Comparison of ENCODE assay signal across 9 cellular contexts in the genomic region with DNA sequence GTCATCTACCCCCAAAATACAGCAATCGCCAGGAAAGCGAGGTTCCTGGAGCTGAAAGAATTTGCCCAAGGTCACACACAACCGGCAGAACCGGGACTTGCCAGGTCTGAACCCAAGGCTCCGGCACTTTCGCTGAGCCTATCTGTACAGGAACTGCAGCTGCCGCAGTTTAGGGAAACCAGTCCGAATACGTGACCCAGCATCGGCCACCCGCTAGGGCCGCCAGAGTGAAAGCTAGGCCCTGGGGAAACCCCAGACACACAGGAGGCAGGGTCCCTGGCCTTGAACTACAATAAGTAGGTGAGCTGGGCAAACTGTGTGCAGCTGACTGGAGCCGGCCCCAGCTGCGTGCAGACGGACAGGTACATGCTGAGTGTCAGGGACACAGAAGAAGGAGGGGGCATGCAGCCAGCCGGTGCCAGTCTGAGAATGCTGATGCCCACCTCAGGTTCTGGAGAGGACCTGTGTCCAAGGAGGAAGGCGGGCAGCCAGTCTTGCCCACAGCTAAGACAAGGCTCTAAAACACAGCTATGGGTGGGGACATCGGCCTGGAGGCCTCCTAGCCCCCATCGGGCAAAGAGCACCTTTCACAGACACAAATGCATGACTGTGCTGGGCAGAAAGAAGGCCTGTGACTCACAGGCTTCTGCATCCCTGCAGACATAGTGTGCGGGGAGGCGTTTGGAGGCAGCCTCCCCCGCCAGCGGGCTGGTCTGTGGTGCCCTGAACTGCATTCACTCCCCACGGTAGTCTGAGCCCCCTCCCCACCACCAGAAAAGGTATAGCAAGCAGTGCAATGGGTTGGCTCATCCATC.
DNase-seq lines count a peak whose midpoint lies in the region; ATAC-seq, FAIRE-seq and TF ChIP-seq lines count a peak whose summit lies in the region.
"Had no signal": no experiment of that assay in that cellular context is flagged by ENCODE, and none has a peak within 500 bp of the region (broad histone marks: within the 10 kb centered on the region; RNA-seq: fewer than 3 reads in every experiment).

No MANE protein-coding gene starts in this region.

- H3K4me1 Mint-ChIP-seq in natural killer cell treated with Interleukin-12 subunit alpha and Interleukin-12 subunit beta and Interleukin-15 and Interleukin-18, amount 100 ng/mL, for 72 hours (ENCODE audit: low read depth in 2 of 2) = peaks cover 32 to 34% of the 10 kb centered on the region in 2 donors

- H3K4me1 ChIP-seq in small intestine (ENCODE audit: control insufficient read depth in 2 of 2, insufficient read depth in 1 of 2, low read depth in 1 of 2, low read length in 1 of 2) = no peaks in the 10 kb centered on the region

- no peaks in the 10 kb centered on the region for H3K27me3 ChIP-seq in small intestine (ENCODE audit: control insufficient read depth in 2 of 2, insufficient read depth in 2 of 2, low read length in 2 of 2)

- H3K4me3 ChIP-seq in small intestine (ENCODE audit: low read depth in 1 of 2, low read length in 2 of 2) = no peak overlapping the region

- H3K9me3 Mint-ChIP-seq in natural killer cell treated with Interleukin-12 subunit alpha and Interleukin-12 subunit beta and Interleukin-15 and Interleukin-18, amount 100 ng/mL, for 72 hours = no peaks in the 10 kb centered on the region

- no peaks in the 10 kb centered on the region for H3K9me3 ChIP-seq in small intestine (ENCODE audit: control insufficient read depth, low read depth)

- ATAC-seq in GM18868 (IDR thresholded peaks at IDR 0.05; ENCODE audit: unreplicated experiment) (peak; percentile 61), HG02798 (IDR thresholded peaks at IDR 0.05; ENCODE audit: poor library complexity, unreplicated experiment) (peak; percentile 63), SK-N-SH treated with all-trans-retinoic acid at 6 μM for 48 hours (peak; percentile 73)
- ATAC-seq in natural killer cell treated with Interleukin-12 subunit alpha and Interleukin-12 subunit beta and Interleukin-15 and Interleukin-18, amount 100 ng/mL, for 72 hours = peak in 1 of 2 donors; percentile 34

- DNase-seq in natural killer cell treated with Interleukin-12 subunit alpha and Interleukin-12 subunit beta and Interleukin-15 and Interleukin-18, amount 100 ng/mL, for 72 hours (ENCODE audit: low spot score) = no peak
- DNase-seq in urothelium cell line (ENCODE audit: low spot score) = no peak
- no peak for DNase-seq in NK-92 treated with Interleukin-12 subunit alpha and Interleukin-12 subunit beta, amount 100 ng/mL, for 24 hours (lab: John Stamatoyannopoulos, UW)
- DNase-seq in small intestine = no peak
- DNase-seq in NCI-H2081 treated with DMSO at 0.1 percent for 48 hours (lab: John Stamatoyannopoulos, UW) = no peak

- FAIRE-seq in urothelium cell line (lab: Jason Lieb, UNC) = no peak
- FAIRE-seq in small intestine (lab: Jason Lieb, UNC) = no peak

- peak overlapping the region; percentile 23 to 58 for H3K27ac Mint-ChIP-seq in natural killer cell treated with Interleukin-12 subunit alpha and Interleukin-12 subunit beta and Interleukin-15 and Interleukin-18, amount 100 ng/mL, for 72 hours

- H3K27me3 Mint-ChIP-seq in natural killer cell treated with Interleukin-12 subunit alpha and Interleukin-12 subunit beta and Interleukin-15 and Interleukin-18, amount 100 ng/mL, for 72 hours = no peaks in the 10 kb centered on the region

- H3K4me3 Mint-ChIP-seq in natural killer cell treated with Interleukin-12 subunit alpha and Interleukin-12 subunit beta and Interleukin-15 and Interleukin-18, amount 100 ng/mL, for 72 hours = peak overlapping the region; percentile 77

- no peak overlapping the region for H3K27ac ChIP-seq in small intestine (ENCODE audit: low read depth in 1 of 2, low read length in 1 of 2)
- H3K27ac ChIP-seq: epithelial cell of prostate had no signal

- whole genome bisulfite sequencing in small intestine, 3 donors = 67 to 92% (median 74%) methylated on average over 24 of the region's 24 CpGs

- H3K36me3 ChIP-seq in small intestine (ENCODE audit: control insufficient read depth in 2 of 2, insufficient read depth in 2 of 2, low read length in 2 of 2) = no peaks in the 10 kb centered on the region

- no peaks in the 10 kb centered on the region for H3K36me3 Mint-ChIP-seq in natural killer cell treated with Interleukin-12 subunit alpha and Interleukin-12 subunit beta and Interleukin-15 and Interleukin-18, amount 100 ng/mL, for 72 hours

TF ChIP-seq in SK-N-SH treated with all-trans-retinoic acid at 6 μM for 48 hours, 23 proteins besides CTCF, POLR2A, EP300 and RAD21:
- no peak for TF ChIP-seq ZNF70 (CRISPR knock-in tag; IDR thresholded peaks at IDR 0.05)
